8 cellular contexts compared by ENCODE assay signal in the genomic region with DNA sequence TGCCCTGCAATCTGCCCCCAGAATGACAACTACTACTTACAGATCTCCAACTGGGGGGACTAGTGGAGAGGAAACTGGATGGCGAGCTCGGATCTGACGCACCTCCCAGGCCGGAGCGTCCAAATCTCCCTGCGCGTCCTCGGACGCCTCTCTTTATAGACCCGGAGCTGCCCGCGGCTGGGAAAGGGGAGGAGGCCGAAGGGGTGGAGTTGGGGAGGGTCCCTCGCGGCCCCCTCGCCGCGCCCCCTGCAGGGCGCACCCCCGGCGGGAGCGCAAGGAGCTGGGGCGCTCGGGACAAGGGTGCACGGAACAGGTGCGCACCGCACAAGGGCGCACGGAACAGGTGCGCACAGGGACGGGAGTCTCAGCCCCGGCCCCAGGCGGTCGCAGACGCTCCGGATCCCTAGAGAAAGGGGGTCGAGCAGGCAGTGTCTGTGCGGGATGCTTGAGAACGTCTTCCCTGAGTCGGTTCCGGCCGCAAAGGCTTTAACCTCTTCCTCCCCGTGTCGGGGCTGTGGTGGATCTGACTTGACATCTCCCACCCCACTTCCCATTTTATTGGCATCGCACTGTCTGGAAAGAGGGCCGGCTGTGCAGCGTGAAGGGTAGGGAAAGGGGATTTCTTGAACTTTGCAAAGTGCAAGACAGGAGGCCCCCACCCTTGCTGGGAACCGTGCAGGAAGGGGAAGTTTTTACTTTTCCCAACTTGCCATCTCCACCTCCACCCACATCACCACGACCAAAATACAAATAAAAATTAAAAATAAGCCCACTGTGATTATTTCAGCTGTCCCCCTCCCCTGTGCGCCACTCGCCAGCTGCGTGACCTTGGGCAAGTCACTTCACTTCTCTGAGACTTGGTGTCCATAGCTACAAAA. TPM values are rescaled to one million over a fixed set of nuclear protein-coding genes. Genes with fewer than 3 reads are reported as not detected.
DNase-seq lines count a peak whose midpoint lies in the region; ATAC-seq and TF ChIP-seq lines count a peak whose summit lies in the region.

Gene MYH11, minus strand, starts transcription at position 128 of the 878 bp plus-strand sequence. CDS start 18,776 bp downstream, outside the sequence.

- H3K27ac Mint-ChIP-seq in activated naive CD4-positive, alpha-beta T cell treated with anti-CD3 and anti-CD28 coated beads, Interleukin-2, amount 50 U/mL, for 24 hours: no peak within 1 kb of the TSS
- H3K27ac Mint-ChIP-seq in activated naive CD4-positive, alpha-beta T cell treated with anti-CD3 and anti-CD28 coated beads, Interleukin-2, amount 50 U/mL, for 72 hours: no peak within 1 kb of the TSS
- H3K27ac Mint-ChIP-seq in dendritic cell treated with granulocyte-macrophage colony-stimulating factor and Interleukin-4, amounts not matched to agents 40 ng/mL and 50 ng/mL, for 4 days: no peak within 1 kb of the TSS
- no peak within 1 kb of the TSS for H3K27ac Mint-ChIP-seq in effector memory CD8-positive, alpha-beta T cell

- H3K36me3 ChIP-seq in mucosa of stomach (ENCODE audit: control insufficient read depth, insufficient read depth, low read length): no peaks in the 10 kb centered on the region

- no peak for DNase-seq in activated naive CD4-positive, alpha-beta T cell treated with anti-CD3 and anti-CD28 coated beads, Interleukin-2, amount 50 U/mL, for 72 hours (ENCODE audit: low spot score in 2 of 2)
- no peak for DNase-seq in HEK293T (ENCODE audit: extremely low spot score)
- no peak for DNase-seq in effector memory CD8-positive, alpha-beta T cell
- DNase-seq in RKO (ENCODE audit: low spot score): no peak

- H3K27me3 ChIP-seq in mucosa of stomach (ENCODE audit: control insufficient read depth, insufficient read depth, low read length): peaks cover 20% of the 10 kb centered on the region

- POLR2A ChIA-PET in HEK293T (lab: Yijun Ruan, JAX): interaction anchor here (1.2 kb wide), 1 partner anchor 31 kb away, joined by 4 read pairs; the partner anchor contains the start of gene CEP20

- no peaks in the 10 kb centered on the region for H3K4me1 ChIP-seq in mucosa of stomach (ENCODE audit: control insufficient read depth, insufficient read depth, low read length)

- no peaks in the 10 kb centered on the region for H3K9me3 Mint-ChIP-seq in activated naive CD4-positive, alpha-beta T cell treated with anti-CD3 and anti-CD28 coated beads, Interleukin-2, amount 50 U/mL, for 24 hours
- H3K9me3 Mint-ChIP-seq in activated naive CD4-positive, alpha-beta T cell treated with anti-CD3 and anti-CD28 coated beads, Interleukin-2, amount 50 U/mL, for 72 hours: no peaks in the 10 kb centered on the region
- no peaks in the 10 kb centered on the region for H3K9me3 Mint-ChIP-seq in dendritic cell treated with granulocyte-macrophage colony-stimulating factor and Interleukin-4, amounts not matched to agents 40 ng/mL and 50 ng/mL, for 4 days
- H3K9me3 Mint-ChIP-seq in effector memory CD8-positive, alpha-beta T cell: no peaks in the 10 kb centered on the region

- ATAC-seq in activated naive CD4-positive, alpha-beta T cell treated with anti-CD3 and anti-CD28 coated beads, Interleukin-2, amount 50 U/mL, for 72 hours: no peak
- ATAC-seq in effector memory CD8-positive, alpha-beta T cell (replicated peaks): no peak
- ATAC-seq in HG03354 (IDR thresholded peaks at IDR 0.05; ENCODE audit: poor library complexity, severe bottlenecking, unreplicated experiment): no peak

- CTCF ChIA-PET in HEK293T (lab: Yijun Ruan, JAX): no interaction called here

- H3K36me3 Mint-ChIP-seq in activated naive CD4-positive, alpha-beta T cell treated with anti-CD3 and anti-CD28 coated beads, Interleukin-2, amount 50 U/mL, for 24 hours: no peaks in the 10 kb centered on the region
- peaks cover 0 to 6% of the 10 kb centered on the region in 2 donors for H3K36me3 Mint-ChIP-seq in activated naive CD4-positive, alpha-beta T cell treated with anti-CD3 and anti-CD28 coated beads, Interleukin-2, amount 50 U/mL, for 72 hours
- no peaks in the 10 kb centered on the region for H3K36me3 Mint-ChIP-seq in dendritic cell treated with granulocyte-macrophage colony-stimulating factor and Interleukin-4, amounts not matched to agents 40 ng/mL and 50 ng/mL, for 4 days (ENCODE audit: low read depth)
- H3K36me3 Mint-ChIP-seq in effector memory CD8-positive, alpha-beta T cell (ENCODE audit: insufficient read depth): no peaks in the 10 kb centered on the region

- peaks cover 19% of the 10 kb centered on the region for H3K27me3 Mint-ChIP-seq in activated naive CD4-positive, alpha-beta T cell treated with anti-CD3 and anti-CD28 coated beads, Interleukin-2, amount 50 U/mL, for 24 hours
- H3K27me3 Mint-ChIP-seq in dendritic cell treated with granulocyte-macrophage colony-stimulating factor and Interleukin-4, amounts not matched to agents 40 ng/mL and 50 ng/mL, for 4 days: peaks cover 52% of the 10 kb centered on the region
- peaks cover 30 to 55% of the 10 kb centered on the region in 2 donors for H3K27me3 Mint-ChIP-seq in effector memory CD8-positive, alpha-beta T cell

- peak within 1 kb of the TSS; percentile 69 for H3K4me3 Mint-ChIP-seq in activated naive CD4-positive, alpha-beta T cell treated with anti-CD3 and anti-CD28 coated beads, Interleukin-2, amount 50 U/mL, for 24 hours
- peak within 1 kb of the TSS; percentile 71 for H3K4me3 Mint-ChIP-seq in dendritic cell treated with granulocyte-macrophage colony-stimulating factor and Interleukin-4, amounts not matched to agents 40 ng/mL and 50 ng/mL, for 4 days
- H3K4me3 Mint-ChIP-seq in effector memory CD8-positive, alpha-beta T cell: peak within 1 kb of the TSS in 1 of 2 donors; percentile 20

- H3K4me3 ChIP-seq in mucosa of stomach (ENCODE audit: low read length): no peak within 1 kb of the TSS

- H3K4me1 Mint-ChIP-seq in activated naive CD4-positive, alpha-beta T cell treated with anti-CD3 and anti-CD28 coated beads, Interleukin-2, amount 50 U/mL, for 24 hours: peaks cover 8% of the 10 kb centered on the region
- H3K4me1 Mint-ChIP-seq in dendritic cell treated with granulocyte-macrophage colony-stimulating factor and Interleukin-4, amounts not matched to agents 40 ng/mL and 50 ng/mL, for 4 days (ENCODE audit: low read depth): peaks cover 16% of the 10 kb centered on the region
- H3K4me1 Mint-ChIP-seq in effector memory CD8-positive, alpha-beta T cell (ENCODE audit: low read depth in 2 of 2): peaks cover 3 to 5% of the 10 kb centered on the region in 2 donors

- H3K9ac ChIP-seq in mucosa of stomach (ENCODE audit: low read length): peak within 1 kb of the TSS; percentile 40

- intact Hi-C loops in dendritic cell treated with granulocyte-macrophage colony-stimulating factor and Interleukin-4, amounts not matched to agents 40 ng/mL and 50 ng/mL, for 4 days (cut with micrococcal nuclease): no loop called here

- no peaks in the 10 kb centered on the region for H3K9me3 ChIP-seq in mucosa of stomach (ENCODE audit: control insufficient read depth, low read length)

TF ChIP-seq in HEK293T, 16 proteins besides CTCF, POLR2A, EP300 and RAD21:
- no peak for TF ChIP-seq LEF1 (IDR thresholded peaks at IDR 0.05; ENCODE audit: borderline replicate concordance)
- no peak for TF ChIP-seq FOXM1 (IDR thresholded peaks at IDR 0.05; ENCODE audit: borderline replicate concordance)
- no peak for TF ChIP-seq FOXK2 (IDR thresholded peaks at IDR 0.05)
- no peak for TF ChIP-seq HDGF (IDR thresholded peaks at IDR 0.05; ENCODE audit: borderline replicate concordance)
- no peak for TF ChIP-seq FOXA1 (IDR thresholded peaks at IDR 0.05)
- TF ChIP-seq BHLHE40 (IDR thresholded peaks at IDR 0.05; ENCODE audit: borderline replicate concordance): no peak
- no peak for TF ChIP-seq ELF4 (IDR thresholded peaks at IDR 0.05)
- no peak for TF ChIP-seq TARDBP (IDR thresholded peaks at IDR 0.05)
- TF ChIP-seq SUZ12 (IDR thresholded peaks at IDR 0.05): no peak
- TF ChIP-seq, protein P1, sequence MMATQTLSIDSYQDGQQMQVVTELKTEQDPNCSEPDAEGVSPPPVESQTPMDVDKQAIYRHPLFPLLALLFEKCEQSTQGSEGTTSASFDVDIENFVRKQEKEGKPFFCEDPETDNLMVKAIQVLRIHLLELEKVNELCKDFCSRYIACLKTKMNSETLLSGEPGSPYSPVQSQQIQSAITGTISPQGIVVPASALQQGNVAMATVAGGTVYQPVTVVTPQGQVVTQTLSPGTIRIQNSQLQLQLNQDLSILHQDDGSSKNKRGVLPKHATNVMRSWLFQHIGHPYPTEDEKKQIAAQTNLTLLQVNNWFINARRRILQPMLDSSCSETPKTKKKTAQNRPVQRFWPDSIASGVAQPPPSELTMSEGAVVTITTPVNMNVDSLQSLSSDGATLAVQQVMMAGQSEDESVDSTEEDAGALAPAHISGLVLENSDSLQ (IDR thresholded peaks at IDR 0.05): no peak
- no peak for TF ChIP-seq NFRKB (IDR thresholded peaks at IDR 0.05)
- no peak for TF ChIP-seq CTBP1 (IDR thresholded peaks at IDR 0.05; ENCODE audit: borderline replicate concordance)
- TF ChIP-seq SP1 (IDR thresholded peaks at IDR 0.05): no peak
- TF ChIP-seq ARNT (IDR thresholded peaks at IDR 0.05): no peak
- no peak for TF ChIP-seq L3MBTL2 (conservative IDR thresholded peaks at IDR 0.05)
- TF ChIP-seq ZNF384 (IDR thresholded peaks at IDR 0.05): no peak

RNA-seq across cellular contexts. Expression of gene MYH11, which starts in this region (rescaled TPM):
- total RNA-seq in activated naive CD4-positive, alpha-beta T cell treated with anti-CD3 and anti-CD28 coated beads, Interleukin-2, amount 50 U/mL, for 72 hours: under 1 TPM in 1 of 2 donors, not detected in 1; 0.07 TPM
